ENCODE assay signal across 14 cellular contexts in the genomic region with DNA sequence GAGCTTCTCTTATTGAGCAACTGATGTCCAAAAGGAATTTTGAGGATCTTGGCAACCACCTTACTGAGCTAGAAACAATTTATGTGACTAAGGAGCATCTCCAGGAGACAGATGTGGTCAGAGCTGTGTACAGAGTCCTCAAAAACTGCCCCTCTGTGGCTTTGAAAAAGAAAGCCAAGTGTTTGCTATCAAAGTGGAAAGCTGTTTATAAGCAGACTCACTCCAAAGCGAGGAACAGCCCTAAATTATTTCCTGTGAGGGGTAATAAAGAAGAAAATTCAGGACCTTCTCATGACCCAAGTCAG. TPM values are rescaled to one million over a fixed set of nuclear protein-coding genes. Genes with fewer than 3 reads are reported as not detected.
DNase-seq lines count a peak whose midpoint lies in the region; ATAC-seq, FAIRE-seq and TF ChIP-seq lines count a peak whose summit lies in the region.
"Had no signal": no experiment of that assay in that cellular context is flagged by ENCODE, and none has a peak within 500 bp of the region (broad histone marks: within the 10 kb centered on the region; RNA-seq: fewer than 3 reads in every experiment).

No MANE protein-coding gene starts in this region.

- H3K4me3 ChIP-seq in fibroblast of lung (replicated peaks in 1 of 4; ENCODE audit: control extremely low read depth in 1 of 4, insufficient read depth in 1 of 4, low read depth in 3 of 4, low read length in 4 of 4) (no peak overlapping the region), skeletal muscle cell (ENCODE audit: low read depth, low read length) (no peak overlapping the region), mesendoderm (ENCODE audit: low read length) (no peak overlapping the region), PC-3 (ENCODE audit: low read length) (no peak overlapping the region)
- H3K4me3 ChIP-seq: SJSA1 had no signal

- intact Hi-C loops in PC-3 (cut with micrococcal nuclease) = no loop called here

- no peak overlapping the region for H3K4ac ChIP-seq in mesendoderm (ENCODE audit: low read depth, low read length)

- no peak overlapping the region for H3K18ac ChIP-seq in mesendoderm (ENCODE audit: low read length)

- H2BK5ac ChIP-seq in mesendoderm (ENCODE audit: low read length) = no peak overlapping the region

- no peaks in the 10 kb centered on the region for H3K4me1 ChIP-seq in fibroblast of lung (ENCODE audit: control insufficient read depth, extremely low read depth, insufficient read depth, low read length)
- H3K4me1 ChIP-seq in mesendoderm (ENCODE audit: control insufficient read depth, low read depth, low read length) = no peaks in the 10 kb centered on the region
- H3K4me1 ChIP-seq in PC-3 (ENCODE audit: insufficient read depth, low read length) = peaks cover 6% of the 10 kb centered on the region
- H3K4me1 ChIP-seq: SJSA1 had no signal

- H3K79me2 ChIP-seq in fibroblast of lung (ENCODE audit: control insufficient read depth, insufficient read depth, low read length) (no peaks in the 10 kb centered on the region), mesendoderm (ENCODE audit: control insufficient read depth, insufficient read depth, low read length) (no peaks in the 10 kb centered on the region), PC-3 (ENCODE audit: low read length) (no peaks in the 10 kb centered on the region)

- ATAC-seq in HG03095 (IDR thresholded peaks at IDR 0.05; ENCODE audit: unreplicated experiment) (peak; percentile 8), HG02588 (IDR thresholded peaks at IDR 0.05; ENCODE audit: unreplicated experiment) (no peak), PC-3 (no peak)
- ATAC-seq: naive thymus-derived CD4-positive, alpha-beta T cell had no signal

- H4K20me1 ChIP-seq in fibroblast of lung (ENCODE audit: control insufficient read depth, extremely low read depth, insufficient read depth, low read length) (no peaks in the 10 kb centered on the region), PC-3 (ENCODE audit: low read length) (no peaks in the 10 kb centered on the region)

- no peak overlapping the region for H3K27ac ChIP-seq in fibroblast of lung (ENCODE audit: insufficient read depth, low read length)
- H3K27ac ChIP-seq in mesendoderm (ENCODE audit: low read depth, low read length) = no peak overlapping the region
- no peak overlapping the region for H3K27ac ChIP-seq in PC-3 (ENCODE audit: low read length)
- H3K27ac ChIP-seq: SJSA1 had no signal

- H4K8ac ChIP-seq in mesendoderm (ENCODE audit: low read depth, low read length) = no peak overlapping the region

- H3K23ac ChIP-seq in mesendoderm (ENCODE audit: low read length) = no peak overlapping the region

- no peak overlapping the region for H4K5ac ChIP-seq in mesendoderm (ENCODE audit: low read length)

- H3K27me3 ChIP-seq in fibroblast of lung (ENCODE audit: control insufficient read depth, insufficient read depth, low read length) (no peaks in the 10 kb centered on the region), mesendoderm (ENCODE audit: insufficient read depth, low read length, poor library complexity) (no peaks in the 10 kb centered on the region), PC-3 (ENCODE audit: low read length) (no peaks in the 10 kb centered on the region)
- H3K27me3 ChIP-seq: SJSA1 had no signal

- H3K9ac ChIP-seq in fibroblast of lung (ENCODE audit: insufficient read depth, low read length) (no peak overlapping the region), mesendoderm (ENCODE audit: low read length) (no peak overlapping the region), PC-3 (ENCODE audit: low read length) (no peak overlapping the region)

- no peaks in the 10 kb centered on the region for H3F3A ChIP-seq in PC-3 (ENCODE audit: low read length, unreplicated experiment)

- no peaks in the 10 kb centered on the region for H3K9me2 ChIP-seq in PC-3 (replicated peaks; ENCODE audit: low read length)

- H3K9me3 ChIP-seq in fibroblast of lung (ENCODE audit: control insufficient read depth, insufficient read depth, low read depth, low read length) (no peaks in the 10 kb centered on the region), PC-3 (ENCODE audit: low read length) (no peaks in the 10 kb centered on the region)
- H3K9me3 ChIP-seq: SJSA1 had no signal

- no peak overlapping the region for H2BK15ac ChIP-seq in mesendoderm (replicated peaks; ENCODE audit: low read depth)

- H3K79me1 ChIP-seq in mesendoderm (ENCODE audit: low read length) = no peaks in the 10 kb centered on the region

- no peaks in the 10 kb centered on the region for H3K36me3 ChIP-seq in fibroblast of lung (ENCODE audit: control insufficient read depth, insufficient read depth, low read length)
- no peaks in the 10 kb centered on the region for H3K36me3 ChIP-seq in mesendoderm (ENCODE audit: control insufficient read depth, insufficient read depth, low read length)
- no peaks in the 10 kb centered on the region for H3K36me3 ChIP-seq in PC-3 (ENCODE audit: low read depth, low read length)
- H3K36me3 ChIP-seq: SJSA1 had no signal

- CTCF ChIA-PET in PC-3 (lab: Charles Lee) = no interaction called here

- no peak overlapping the region for H3K4me2 ChIP-seq in fibroblast of lung (ENCODE audit: extremely low read depth, insufficient read depth, low read length)
- no peak overlapping the region for H3K4me2 ChIP-seq in mesendoderm (ENCODE audit: low read length)
- H3K4me2 ChIP-seq in PC-3 (ENCODE audit: low read length) = no peak overlapping the region

- FAIRE-seq in GM12892 (lab: Jason Lieb, UNC) = no peak

- WGBS in mesendoderm (ENCODE audit: extremely low coverage, insufficient coverage, low lambda C conversion rate) = no CpG with 5 or more reads among the region's 1 CpG

- DNase-seq in GM04503 (ENCODE audit: low read depth) (peak; percentile 91), fibroblast of lung (ENCODE audit: low read depth in 2 of 2) (peak; percentile 35 to 56), skeletal muscle cell (ENCODE audit: low read depth) (peak; percentile 83), mesendoderm (no peak), PC-3 (no peak), GM12892 (ENCODE audit: insufficient read length) (no peak)
- DNase-seq: activated B cell treated with CpG ODN at 0.5 μM for 24 hours; cortex of kidney; GOT3; Karpas-422; naive thymus-derived CD4-positive, alpha-beta T cell had no signal

- H2AFZ ChIP-seq in fibroblast of lung (ENCODE audit: low read length) (no peak overlapping the region), PC-3 (ENCODE audit: low read length) (no peak overlapping the region)

- H2AK5ac ChIP-seq in mesendoderm (ENCODE audit: low read length) = no peak overlapping the region

- no peak overlapping the region for H2BK120ac ChIP-seq in mesendoderm (ENCODE audit: low read depth, low read length)

- TF ChIP-seq POLR2A in GM12892 (IDR thresholded peaks at IDR 0.05; ENCODE audit: low read depth, low read length) = no peak

- no TSS peak for BruUV-seq in PC-3 (replicated peaks; lab: Mats Ljungman, UMichigan)

- no peak overlapping the region for H3K56ac ChIP-seq in mesendoderm (ENCODE audit: low read length)

- POLR2A ChIA-PET in PC-3 (lab: Charles Lee; ENCODE audit: unreplicated experiment) = no interaction called here

- no peak for TF ChIP-seq CTCF in fibroblast of lung (conservative IDR thresholded peaks at IDR 0.05 in 1 of 2, IDR thresholded peaks at IDR 0.05 in 1 of 2; ENCODE audit: low read depth in 1 of 2, low read length in 2 of 2)
- TF ChIP-seq CTCF in PC-3 (conservative IDR thresholded peaks at IDR 0.05; ENCODE audit: low read depth, low read length) = no peak

RNA-seq across cellular contexts. Expression of a gene that starts 9.5 kb away (rescaled TPM):
- total RNA-seq in fibroblast of lung (4.6 and 7.3 TPM in 2 replicates), PC-3 (2014; rRNA removed) (0.62 and 0.69 TPM in 2 replicates)
- 1.6 and 2.3 TPM in 2 replicates for polyA plus RNA-seq in fibroblast of lung
- polyA plus RNA-seq in fibroblast of lung (2012) = 0.94 and 1.2 TPM in 2 replicates
- polyA minus RNA-seq in fibroblast of lung (ENCODE audit: low replicate concordance) = 0.59 and 1.7 TPM in 2 replicates
- polyA plus RNA-seq in mesendoderm (2013, experiment 1 of 2) = 1.1 TPM
- polyA plus RNA-seq in mesendoderm (2013, experiment 2 of 2) = 1.1 TPM
- 1.5 TPM for polyA plus RNA-seq in GM12892 (2012; ENCODE audit: missing spikeins)

RNA-seq across cellular contexts. Expression of a gene that starts 26.4 kb away (rescaled TPM):
- 30.3 and 40.3 TPM in 2 replicates for total RNA-seq in fibroblast of lung
- 43.1 and 44.2 TPM in 2 replicates for polyA plus RNA-seq in fibroblast of lung
- 25.8 and 29.2 TPM in 2 replicates for polyA plus RNA-seq in fibroblast of lung (2012)
- 1.2 and 1.9 TPM in 2 replicates for polyA minus RNA-seq in fibroblast of lung (ENCODE audit: low replicate concordance)
- 23.3 TPM for polyA plus RNA-seq in mesendoderm (2013, experiment 1 of 2)
- 22.9 TPM for polyA plus RNA-seq in mesendoderm (2013, experiment 2 of 2)
- total RNA-seq in PC-3 (2014; rRNA removed) = 21.0 and 29.5 TPM in 2 replicates
- polyA plus RNA-seq in GM12892 (2012; ENCODE audit: missing spikeins) = 53.5 TPM

Comparison
In these comparisons a context has a peak if more than half of its experiments do, and no peak if none do; other contexts are left out.
1. DNase-seq: peak in GM04503 (single experiment), fibroblast of lung (2 of 2) and skeletal muscle cell (single experiment); none in mesendoderm (single experiment), PC-3 (single experiment) and GM12892 (single experiment).